ENCODE assay signal across 1 cellular context in genomic region chr1:22126531-22126930, GRCh38.
TF ChIP-seq lines count a peak whose summit lies in the region.

No MANE protein-coding gene starts in this region.

TF ChIP-seq in GM12878, 131 proteins besides CTCF, POLR2A, EP300 and RAD21 (continued from another document):
- TF ChIP-seq CUX1 (IDR thresholded peaks at IDR 0.05; ENCODE audit: insufficient replicate concordance, low read depth, low read length) (no peak), NFXL1 (IDR thresholded peaks at IDR 0.05; ENCODE audit: borderline replicate concordance) (no peak)
